In genomic region chr5:25744908-25745307, GRCh38 we compare ENCODE assay signal across 23 cellular contexts.
A peak's percentile ranks its signal among the peaks of the same experiment; 100 is the strongest.
DNase-seq lines count a peak whose midpoint lies in the region; ATAC-seq and TF ChIP-seq lines count a peak whose summit lies in the region.
"Had no signal": no experiment of that assay in that cellular context is flagged by ENCODE, and none has a peak within 500 bp of the region (broad histone marks: within the 10 kb centered on the region; RNA-seq: fewer than 3 reads in every experiment).

No MANE protein-coding gene starts in this region.

- H3K9me2 ChIP-seq in Karpas-422 (replicated peaks; ENCODE audit: insufficient read depth, low read length), result no peaks in the 10 kb centered on the region

- H3K27ac Mint-ChIP-seq in WTC11, result no peak overlapping the region
- no peak overlapping the region for H3K27ac Mint-ChIP-seq in activated T-helper 17 cell treated with anti-CD3 and anti-CD28 coated beads, Interleukin-2, amount 50 U/mL, for 72 hours
- H3K27ac Mint-ChIP-seq: B cell; CD8-positive, alpha-beta T cell had no signal

- CTCF ChIA-PET in WTC11 (lab: Charles Lee), result no interaction called here

- H3K23ac ChIP-seq in mesendoderm (ENCODE audit: low read length), result no peak overlapping the region

- H3K18ac ChIP-seq in mesendoderm (ENCODE audit: low read length), result no peak overlapping the region

- H3K56ac ChIP-seq in mesendoderm (ENCODE audit: low read length), result no peak overlapping the region

- H3K79me2 ChIP-seq in Karpas-422 (ENCODE audit: low read length), result no peaks in the 10 kb centered on the region
- H3K79me2 ChIP-seq in mesendoderm (ENCODE audit: control insufficient read depth, insufficient read depth, low read length), result no peaks in the 10 kb centered on the region

- H3K4me3 ChIP-seq in Karpas-422 (ENCODE audit: low read length) (no peak overlapping the region), mesendoderm (ENCODE audit: low read length) (no peak overlapping the region), uterus (no peak overlapping the region)

- ATAC-seq in WTC11, result peak; percentile 84
- no peak for ATAC-seq in activated T-helper 17 cell treated with anti-CD3 and anti-CD28 coated beads, Interleukin-2, amount 50 U/mL, for 72 hours (replicated peaks)
- ATAC-seq in Right ventricle myocardium superior (ENCODE audit: poor library complexity), result no peak
- ATAC-seq in HG03571 (IDR thresholded peaks at IDR 0.05; ENCODE audit: unreplicated experiment), result no peak
- ATAC-seq: CD8-positive, alpha-beta T cell; HepG2 had no signal

- H3K9me3 Mint-ChIP-seq in WTC11, result peaks cover 22% of the 10 kb centered on the region
- H3K9me3 Mint-ChIP-seq in activated T-helper 17 cell treated with anti-CD3 and anti-CD28 coated beads, Interleukin-2, amount 50 U/mL, for 72 hours, result peaks cover 9% of the 10 kb centered on the region

- POLR2A ChIA-PET in WTC11 (lab: Charles Lee), result no interaction called here

- no peak overlapping the region for H3K27ac ChIP-seq in Karpas-422 (ENCODE audit: low read length)
- no peak overlapping the region for H3K27ac ChIP-seq in mesendoderm (ENCODE audit: low read depth, low read length)
- H3K27ac ChIP-seq in uterus, result no peak overlapping the region
- H3K27ac ChIP-seq: C4-2B had no signal

- no peak overlapping the region for H2BK120ac ChIP-seq in mesendoderm (ENCODE audit: low read depth, low read length)

- no peak overlapping the region for H2AK5ac ChIP-seq in mesendoderm (ENCODE audit: low read length)

- H3K4me1 Mint-ChIP-seq in WTC11, result peaks cover 8% of the 10 kb centered on the region
- H3K4me1 Mint-ChIP-seq in activated T-helper 17 cell treated with anti-CD3 and anti-CD28 coated beads, Interleukin-2, amount 50 U/mL, for 72 hours, result no peaks in the 10 kb centered on the region
- H3K4me1 Mint-ChIP-seq: B cell had no signal

- no peak overlapping the region for H2BK5ac ChIP-seq in mesendoderm (ENCODE audit: low read length)

- H4K8ac ChIP-seq in mesendoderm (ENCODE audit: low read depth, low read length), result no peak overlapping the region

- DNase-seq in Karpas-422 (no peak), WTC11 (ENCODE audit: low spot score) (no peak), mesendoderm (peak; percentile 8), Right ventricle myocardium superior (no peak), uterus (no peak)
- DNase-seq: Caco-2; CD8-positive, alpha-beta T cell; GOT3; Kasumi-1; NCI-H1092 treated with DMSO at 0.1 percent for 48 hours; NCI-H1436; NCI-H187; NCI-H2081 treated with DMSO at 0.1 percent for 48 hours; NCI-H446; NCI-H524 treated with DMSO at 0.1 percent for 48 hours; NCI-H774; RPMI8226; SHP77 had no signal

- peak overlapping the region; percentile 88 for H2AFZ ChIP-seq in Karpas-422 (ENCODE audit: low read length)

- H3K9ac ChIP-seq in Karpas-422 (ENCODE audit: low read length) (no peak overlapping the region), mesendoderm (ENCODE audit: low read length) (no peak overlapping the region)

- H4K5ac ChIP-seq in mesendoderm (ENCODE audit: low read length), result no peak overlapping the region

- H3K9me3 ChIP-seq in Karpas-422 (ENCODE audit: low read length) (peaks cover 4% of the 10 kb centered on the region), uterus (no peaks in the 10 kb centered on the region)
- H3K9me3 ChIP-seq: Caco-2 had no signal

- H3K4me1 ChIP-seq in Karpas-422 (ENCODE audit: low read length), result no peaks in the 10 kb centered on the region
- H3K4me1 ChIP-seq in mesendoderm (ENCODE audit: control insufficient read depth, low read depth, low read length), result no peaks in the 10 kb centered on the region
- no peaks in the 10 kb centered on the region for H3K4me1 ChIP-seq in uterus
- H3K4me1 ChIP-seq: Caco-2 had no signal

- H3K36me3 Mint-ChIP-seq in WTC11, result peaks cover under 1% of the 10 kb centered on the region; the same call in 1 of the 2 replicates
- H3K36me3 Mint-ChIP-seq in activated T-helper 17 cell treated with anti-CD3 and anti-CD28 coated beads, Interleukin-2, amount 50 U/mL, for 72 hours (ENCODE audit: low read depth), result no peaks in the 10 kb centered on the region
- H3K36me3 Mint-ChIP-seq: CD8-positive, alpha-beta T cell had no signal

- no peak overlapping the region for H2BK15ac ChIP-seq in mesendoderm (replicated peaks; ENCODE audit: low read depth)

- WGBS in mesendoderm (ENCODE audit: extremely low coverage, insufficient coverage, low lambda C conversion rate), result no CpG with 5 or more reads among the region's 4 CpGs

- no peaks in the 10 kb centered on the region for H3K27me3 Mint-ChIP-seq in WTC11 (ENCODE audit: low read depth)
- no peaks in the 10 kb centered on the region for H3K27me3 Mint-ChIP-seq in activated T-helper 17 cell treated with anti-CD3 and anti-CD28 coated beads, Interleukin-2, amount 50 U/mL, for 72 hours
- H3K27me3 Mint-ChIP-seq: B cell had no signal

- H3K79me1 ChIP-seq in mesendoderm (ENCODE audit: low read length), result no peaks in the 10 kb centered on the region

- H3K36me3 ChIP-seq in Karpas-422 (ENCODE audit: insufficient read depth, low read length) (no peaks in the 10 kb centered on the region), mesendoderm (ENCODE audit: control insufficient read depth, insufficient read depth, low read length) (no peaks in the 10 kb centered on the region), uterus (no peaks in the 10 kb centered on the region)

- H3K27me3 ChIP-seq in Karpas-422 (ENCODE audit: low read length), result no peaks in the 10 kb centered on the region
- no peaks in the 10 kb centered on the region for H3K27me3 ChIP-seq in mesendoderm (ENCODE audit: insufficient read depth, low read length, poor library complexity)
- no peaks in the 10 kb centered on the region for H3K27me3 ChIP-seq in uterus

- H3K4ac ChIP-seq in mesendoderm (ENCODE audit: low read depth, low read length), result no peak overlapping the region

- H3K4me2 ChIP-seq in Karpas-422 (ENCODE audit: low read depth, low read length, poor library complexity, severe bottlenecking) (no peak overlapping the region), mesendoderm (ENCODE audit: low read length) (no peak overlapping the region)

- no peak overlapping the region for H3K4me3 Mint-ChIP-seq in WTC11
- H3K4me3 Mint-ChIP-seq in activated T-helper 17 cell treated with anti-CD3 and anti-CD28 coated beads, Interleukin-2, amount 50 U/mL, for 72 hours, result no peak overlapping the region
- H3K4me3 Mint-ChIP-seq: B cell; CD8-positive, alpha-beta T cell had no signal

- TF ChIP-seq CTCF in WTC11 (IDR thresholded peaks at IDR 0.05) (no peak), uterus (IDR thresholded peaks at IDR 0.05) (no peak)

- intact Hi-C loops in Right ventricle myocardium superior (cut with DNase I) (no loop called here), uterus (cut with DNase I; ENCODE audit: low total_unique reads) (no loop called here)

- no peak for TF ChIP-seq POLR2A in uterus (IDR thresholded peaks at IDR 0.05)

- H4K20me1 ChIP-seq in Karpas-422 (ENCODE audit: insufficient read depth, low read depth, low read length), result no peaks in the 10 kb centered on the region

TF ChIP-seq in WTC11, 78 proteins besides CTCF, POLR2A, EP300 and RAD21 (continues in another document):
- TF ChIP-seq MXD4 (CRISPR knock-in tag; IDR thresholded peaks at IDR 0.05; ENCODE audit: borderline replicate concordance) (no peak), PRRX2 (CRISPR knock-in tag; IDR thresholded peaks at IDR 0.05) (no peak), ZNF219 (CRISPR knock-in tag; IDR thresholded peaks at IDR 0.05; ENCODE audit: borderline replicate concordance) (no peak), ARID4B (CRISPR knock-in tag; IDR thresholded peaks at IDR 0.05; ENCODE audit: borderline replicate concordance) (no peak), ZNF512 (CRISPR knock-in tag; IDR thresholded peaks at IDR 0.05; ENCODE audit: borderline replicate concordance) (no peak)
